In the genomic region with DNA sequence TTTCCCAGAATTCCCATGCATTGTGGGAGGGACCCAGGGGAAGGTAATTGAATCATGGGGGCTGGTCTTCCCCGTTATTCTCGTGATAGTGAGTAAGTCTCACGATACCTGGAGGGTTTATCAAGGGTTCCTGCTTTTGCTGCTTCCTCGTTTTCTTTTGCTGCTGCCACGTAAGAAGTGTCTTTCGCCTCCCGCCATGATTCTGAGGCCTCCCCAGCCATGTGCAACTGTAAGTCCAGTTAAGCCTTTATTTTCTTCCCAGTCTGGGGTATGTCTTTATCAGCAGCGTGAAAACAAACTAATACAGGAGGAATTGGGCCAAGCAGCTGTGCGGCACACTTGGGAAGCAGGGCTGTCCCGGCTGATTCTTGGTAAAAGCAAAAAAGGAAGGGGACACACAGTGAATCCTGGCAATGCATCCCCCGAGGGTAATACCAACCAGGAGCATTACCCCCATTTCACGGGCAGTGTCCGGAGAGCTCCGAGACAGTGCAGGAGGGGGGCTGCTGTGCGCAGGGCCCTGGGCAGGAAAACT, we compare ENCODE assay signal across 18 cellular contexts.
DNase-seq lines count a peak whose midpoint lies in the region; ATAC-seq, FAIRE-seq and TF ChIP-seq lines count a peak whose summit lies in the region.
"Had no signal": no experiment of that assay in that cellular context is flagged by ENCODE, and none has a peak within 500 bp of the region (broad histone marks: within the 10 kb centered on the region; RNA-seq: fewer than 3 reads in every experiment).

No MANE protein-coding gene starts in this region.

- H3K4me3 Mint-ChIP-seq in MCF 10A (ENCODE audit: unreplicated experiment), result peak overlapping the region; percentile 42
- H3K4me3 Mint-ChIP-seq in nephron progenitor cell, result no peak overlapping the region
- H3K4me3 Mint-ChIP-seq in stimulated activated naive B cell treated with anti-CD40 and anti-IgM and Interleukin-4, amounts not matched to agents 10 μg/mL and 1 μg/mL and 100 μg/mL, for 72 hours, result no peak overlapping the region

- peaks cover 16% of the 10 kb centered on the region for H3K4me1 Mint-ChIP-seq in MCF 10A (ENCODE audit: insufficient read depth, unreplicated experiment)
- peaks cover 85% of the 10 kb centered on the region for H3K4me1 Mint-ChIP-seq in nephron progenitor cell
- H3K4me1 Mint-ChIP-seq in stimulated activated naive B cell treated with anti-CD40 and anti-IgM and Interleukin-4, amounts not matched to agents 10 μg/mL and 1 μg/mL and 100 μg/mL, for 72 hours, result no peaks in the 10 kb centered on the region

- H3K9me3 ChIP-seq in mammary epithelial cell (replicated peaks; ENCODE audit: insufficient read depth, low read length), result no peaks in the 10 kb centered on the region
- no peaks in the 10 kb centered on the region; the same call in 1 of the 2 replicates for H3K9me3 ChIP-seq in K562 (replicated peaks; ENCODE audit: control insufficient read depth, insufficient read depth, low read depth, low read length)
- H3K9me3 ChIP-seq: BLaER1 treated with 17β-estradiol and CSF1 and Interleukin-3, amounts not matched to agents 10 nM and 100 nM had no signal

- peak overlapping the region; percentile 77 for H3K27ac Mint-ChIP-seq in MCF 10A (ENCODE audit: low read depth, unreplicated experiment)
- peak overlapping the region; percentile 78 for H3K27ac Mint-ChIP-seq in nephron progenitor cell
- no peak overlapping the region for H3K27ac Mint-ChIP-seq in stimulated activated naive B cell treated with anti-CD40 and anti-IgM and Interleukin-4, amounts not matched to agents 10 μg/mL and 1 μg/mL and 100 μg/mL, for 72 hours

- H3K27me3 ChIP-seq in mammary epithelial cell (ENCODE audit: insufficient read depth, low read length), result no peaks in the 10 kb centered on the region
- H3K27me3 ChIP-seq in K562 (ENCODE audit: control insufficient read depth in 2 of 2, insufficient read depth in 2 of 2, low read length in 2 of 2), result peaks cover 0 to 6% of the 10 kb centered on the region in 2 experiments; a peak in 3 of 5 replicates

- 96% methylated on average over 14 of the region's 15 CpGs for WGBS in mammary epithelial cell (ENCODE audit: low coverage, missing lambda C conversion rate)
- WGBS in K562 (ENCODE audit: insufficient coverage, low coverage, missing lambda C conversion rate), result 4% methylated on average over 15 of the region's 15 CpGs

- no peak overlapping the region for H2AFZ ChIP-seq in mammary epithelial cell (ENCODE audit: low read depth, low read length)
- H2AFZ ChIP-seq in K562 (ENCODE audit: low read depth, low read length), result peak overlapping the region; percentile 62; the same call in 1 of the 2 replicates

- H3K4me3 ChIP-seq in mammary epithelial cell (replicated peaks in 1 of 3; ENCODE audit: insufficient read depth in 1 of 3, low read depth in 2 of 3, low read length in 3 of 3), result no peak overlapping the region
- peak overlapping the region; percentile 50 for H3K4me3 ChIP-seq in K562
- H3K4me3 ChIP-seq: BLaER1 treated with 17β-estradiol and CSF1 and Interleukin-3, amounts not matched to agents 10 nM and 100 nM had no signal

- intact Hi-C loops in MCF 10A (cut with micrococcal nuclease) (no loop called here), mammary epithelial cell (cut with micrococcal nuclease) (no loop called here), K562 (cut with micrococcal nuclease) (no loop called here)

- no peaks in the 10 kb centered on the region for H3K9me1 ChIP-seq in K562 (ENCODE audit: control insufficient read depth, insufficient read depth, low read length)

- H3K36me3 Mint-ChIP-seq in MCF 10A (ENCODE audit: insufficient read depth, unreplicated experiment) (no peaks in the 10 kb centered on the region), nephron progenitor cell (ENCODE audit: low read depth) (peaks cover 7% of the 10 kb centered on the region)
- no peaks in the 10 kb centered on the region for H3K36me3 Mint-ChIP-seq in stimulated activated naive B cell treated with anti-CD40 and anti-IgM and Interleukin-4, amounts not matched to agents 10 μg/mL and 1 μg/mL and 100 μg/mL, for 72 hours

- TF ChIP-seq EP300 in K562 (IDR thresholded peaks at IDR 0.05; ENCODE audit: low read length), result no peak

- no peaks in the 10 kb centered on the region for H3K27me3 Mint-ChIP-seq in MCF 10A (ENCODE audit: insufficient read depth, unreplicated experiment)
- H3K27me3 Mint-ChIP-seq in nephron progenitor cell (ENCODE audit: low read depth, poor library complexity), result no peaks in the 10 kb centered on the region
- H3K27me3 Mint-ChIP-seq in stimulated activated naive B cell treated with anti-CD40 and anti-IgM and Interleukin-4, amounts not matched to agents 10 μg/mL and 1 μg/mL and 100 μg/mL, for 72 hours, result peaks cover 6 to 8% of the 10 kb centered on the region in 2 donors

- DNase-seq in MCF 10A (ENCODE audit: unreplicated experiment) (peak; percentile 27), mammary epithelial cell (no peak), NCI-H774 (lab: John Stamatoyannopoulos, UW) (peak; percentile 28), K562 (ENCODE audit: extremely low read depth in 1 of 4, low spot score in 3 of 4) (peak; percentile 22 to 44 (median 30)), nephron progenitor cell (no peak)
- no peak for DNase-seq in stimulated activated naive B cell treated with anti-CD40 and anti-IgM and Interleukin-4, amounts not matched to agents 10 μg/mL and 1 μg/mL and 100 μg/mL, for 72 hours
- DNase-seq: 8988T, COR-L47, DND-41, GDM1, MV-4-11, NCI-H146, NCI-H2227 treated with DMSO at 0.1 percent for 48 hours, NCI-H526, SHP77 treated with DMSO at 0.1 percent for 48 hours had no signal

- H3K9me3 Mint-ChIP-seq in MCF 10A (ENCODE audit: unreplicated experiment) (no peaks in the 10 kb centered on the region), nephron progenitor cell (peaks cover 7% of the 10 kb centered on the region)
- no peaks in the 10 kb centered on the region for H3K9me3 Mint-ChIP-seq in stimulated activated naive B cell treated with anti-CD40 and anti-IgM and Interleukin-4, amounts not matched to agents 10 μg/mL and 1 μg/mL and 100 μg/mL, for 72 hours

- H3K4me2 ChIP-seq in mammary epithelial cell (ENCODE audit: insufficient read depth, low read depth, low read length) (no peak overlapping the region), K562 (ENCODE audit: insufficient read depth, low read length) (peak overlapping the region; percentile 83)
- H3K4me2 ChIP-seq: BLaER1 treated with 17β-estradiol and CSF1 and Interleukin-3, amounts not matched to agents 10 nM and 100 nM had no signal

- no peak overlapping the region for H3K9ac ChIP-seq in mammary epithelial cell (ENCODE audit: insufficient read depth, low read length)
- H3K9ac ChIP-seq in K562 (ENCODE audit: insufficient read depth in 1 of 2, low read depth in 2 of 2, low read length in 2 of 2), result peak overlapping the region; percentile 71 to 88; a peak in 3 of 4 replicates
- H3K9ac ChIP-seq: BLaER1 treated with 17β-estradiol and CSF1 and Interleukin-3, amounts not matched to agents 10 nM and 100 nM had no signal

- TF ChIP-seq CTCF in MCF 10A (IDR thresholded peaks at IDR 0.05; ENCODE audit: unreplicated experiment), result no peak
- TF ChIP-seq CTCF in mammary epithelial cell (conservative IDR thresholded peaks at IDR 0.05 in 1 of 2, IDR thresholded peaks at IDR 0.05 in 1 of 2; ENCODE audit: extremely low read depth in 1 of 2, insufficient read depth in 1 of 2, low read depth in 1 of 2, low read length in 2 of 2), result no peak
- no peak for TF ChIP-seq CTCF in K562 (IDR thresholded peaks at IDR 0.05 in 2 of 3, conservative IDR thresholded peaks at IDR 0.05 in 1 of 3; ENCODE audit: insufficient read depth in 2 of 3, low read depth in 1 of 3, low read length in 3 of 3)
- TF ChIP-seq CTCF in nephron progenitor cell (IDR thresholded peaks at IDR 0.05), result no peak

- no peak overlapping the region for H3K27ac ChIP-seq in mammary epithelial cell (ENCODE audit: insufficient read depth, low read depth, low read length)
- H3K27ac ChIP-seq in K562 (ENCODE audit: extremely low read depth, low read depth, low read length), result peak overlapping the region; percentile 53; the same call in 1 of the 3 replicates
- H3K27ac ChIP-seq: BLaER1 treated with 17β-estradiol and CSF1 and Interleukin-3, amounts not matched to agents 10 nM and 100 nM had no signal

- POLR2A ChIA-PET in MCF 10A (lab: Yijun Ruan, JAX), result no interaction called here
- POLR2A ChIA-PET in K562 (lab: Yijun Ruan, JAX), result interaction anchor here (1.5 kb wide), 1 partner anchor 11 kb away, joined by 4 read pairs; no protein-coding TSS in a partner anchor

- TF ChIP-seq RAD21 in K562 (CRISPR knock-in tag; conservative IDR thresholded peaks at IDR 0.05 in 1 of 2, IDR thresholded peaks at IDR 0.05 in 1 of 2), result no peak

- in situ Hi-C loops in mammary epithelial cell (cut with MboI; ENCODE audit: low sequenced_read_pairs in 2 of 2), result no loop called here
- in situ Hi-C loops in K562 (cut with MboI), result no loop called here

- BruUV-seq in MCF 10A (replicated peaks; lab: Mats Ljungman, UMichigan) (no TSS peak), mammary epithelial cell (replicated peaks; lab: Mats Ljungman, UMichigan) (no TSS peak), K562 (replicated peaks; lab: Mats Ljungman, UMichigan) (TSS peak; percentile 71)

- H4K20me1 ChIP-seq in mammary epithelial cell (ENCODE audit: insufficient read depth, low read length), result no peaks in the 10 kb centered on the region
- no peaks in the 10 kb centered on the region; the same call in none of the 2 replicates for H4K20me1 ChIP-seq in K562 (replicated peaks; ENCODE audit: control insufficient read depth, insufficient read depth, low read length)

- H3K36me3 ChIP-seq in mammary epithelial cell (ENCODE audit: insufficient read depth, low read length), result peaks cover under 1% of the 10 kb centered on the region
- no peaks in the 10 kb centered on the region for H3K36me3 ChIP-seq in K562 (ENCODE audit: control insufficient read depth, insufficient read depth, low read length)
- H3K36me3 ChIP-seq: BLaER1 treated with 17β-estradiol and CSF1 and Interleukin-3, amounts not matched to agents 10 nM and 100 nM had no signal

- TF ChIP-seq POLR2A in K562 (conservative IDR thresholded peaks at IDR 0.05), result peak; percentile 61

- FAIRE-seq in K562 (lab: Jason Lieb, UNC), result peak; percentile 67

- no peaks in the 10 kb centered on the region for H3K79me2 ChIP-seq in mammary epithelial cell (ENCODE audit: insufficient read depth, low read length)
- peaks cover 46% of the 10 kb centered on the region for H3K79me2 ChIP-seq in K562 (ENCODE audit: control insufficient read depth, insufficient read depth, low read length)

- ATAC-seq in K562, result peak; percentile 73
- ATAC-seq in stimulated activated naive B cell treated with anti-CD40 and anti-IgM and Interleukin-4, amounts not matched to agents 10 μg/mL and 1 μg/mL and 100 μg/mL, for 72 hours (replicated peaks), result no peak
- no peak for ATAC-seq in GM21723 (IDR thresholded peaks at IDR 0.05; ENCODE audit: unreplicated experiment)
- ATAC-seq in GM19324 (IDR thresholded peaks at IDR 0.05; ENCODE audit: low FRiP score, unreplicated experiment), result no peak

- dilution Hi-C loops in mammary epithelial cell (cut with HindIII; ENCODE audit: low sequenced_read_pairs), result loop anchor here (5.0 to 10.0 kb wide), 5 partner anchors 149 to 559 kb away; a partner anchor contains a TSS

- CTCF ChIA-PET in MCF 10A (lab: Yijun Ruan, JAX), result interaction anchor here (0.9 kb wide), 1 partner anchor 225 kb away, joined by 3 read pairs; no protein-coding TSS in a partner anchor
- CTCF ChIA-PET in mammary epithelial cell (lab: Charles Lee; ENCODE audit: low non-redundant PET), result no interaction called here
- CTCF ChIA-PET in K562 (lab: Yijun Ruan, JAX; ENCODE audit: low intra/inter-chr PET ratio), result no interaction called here

- peaks cover 12% of the 10 kb centered on the region for H3K4me1 ChIP-seq in mammary epithelial cell (ENCODE audit: insufficient read depth, low read length)
- peaks cover 5 to 31% of the 10 kb centered on the region in 2 experiments; a peak in 3 of 5 replicates for H3K4me1 ChIP-seq in K562 (replicated peaks in 1 of 2; ENCODE audit: control insufficient read depth in 2 of 2, insufficient read depth in 2 of 2, low read length in 2 of 2)

Comparison
In these comparisons a context has a peak if more than half of its experiments do, and no peak if none do; other contexts are left out.
1. DNase-seq: peak in MCF 10A (single experiment), NCI-H774 (single experiment) and K562 (4 of 4); none in mammary epithelial cell (single experiment), nephron progenitor cell (single experiment) and stimulated activated naive B cell treated with anti-CD40 and anti-IgM and Interleukin-4, amounts not matched to agents 10 μg/mL and 1 μg/mL and 100 μg/mL, for 72 hours (single experiment).